8 cellular contexts compared by ENCODE assay signal in the genomic region with DNA sequence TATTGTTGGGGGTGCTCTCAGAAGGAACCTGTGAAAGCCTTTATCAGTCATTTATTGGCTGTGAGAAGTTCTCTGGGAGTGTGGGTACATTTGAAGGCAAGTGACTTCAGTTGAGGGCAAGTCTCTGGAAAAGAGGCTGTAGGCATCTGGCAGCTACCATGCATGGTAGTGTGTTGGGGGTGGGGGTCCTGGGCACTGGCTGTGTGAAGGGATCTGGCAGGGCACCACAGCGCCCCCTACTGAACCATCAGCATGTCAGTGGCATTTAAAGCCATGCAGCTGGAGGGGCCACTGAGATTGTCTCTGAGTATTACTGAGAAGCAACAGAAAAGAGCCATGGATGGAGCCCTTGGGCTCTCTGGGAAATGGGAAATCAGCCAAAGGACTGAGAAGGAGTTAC. TPM values are rescaled to one million over a fixed set of nuclear protein-coding genes. Genes with fewer than 3 reads are reported as not detected.
A peak's percentile ranks its signal among the peaks of the same experiment; 100 is the strongest.
DNase-seq lines count a peak whose midpoint lies in the region; ATAC-seq and TF ChIP-seq lines count a peak whose summit lies in the region.

No MANE protein-coding gene starts in this region.

- H2BK15ac ChIP-seq in H9 (ENCODE audit: low read depth, low read length) = no peak overlapping the region

- H3K18ac ChIP-seq in H9 (ENCODE audit: insufficient read length, low read depth, low read length) = no peak overlapping the region

- no peaks in the 10 kb centered on the region for H3K79me2 ChIP-seq in H9 (ENCODE audit: insufficient read depth, low read length)

- no peaks in the 10 kb centered on the region for H3K79me1 ChIP-seq in H9 (ENCODE audit: insufficient read depth, low read depth, low read length, poor library complexity, severe bottlenecking)

- no peak overlapping the region for H3K4me2 ChIP-seq in H9 (ENCODE audit: insufficient read depth, insufficient read length, low read length)

- no peak overlapping the region for H2BK120ac ChIP-seq in H9 (ENCODE audit: low read depth, low read length, poor library complexity, severe bottlenecking)

- H4K91ac ChIP-seq in H9 (ENCODE audit: insufficient read length, low read depth, low read length) = no peak overlapping the region

- H3K27ac ChIP-seq in H9 (ENCODE audit: insufficient read length, low read depth, low read length) = no peak overlapping the region
- H3K27ac ChIP-seq in iPS DF 6.9 (ENCODE audit: low read length) = no peak overlapping the region

- peaks cover 2% of the 10 kb centered on the region for H4K20me1 ChIP-seq in H9 (ENCODE audit: control insufficient read depth, insufficient read depth, insufficient read length)

- no peak overlapping the region for H3K14ac ChIP-seq in H9 (ENCODE audit: insufficient read depth, low read length)

- WGBS in H9 (ENCODE audit: extremely low coverage, insufficient read length, low lambda C conversion rate) = no CpG with 5 or more reads among the region's 1 CpG
- no CpG with 5 or more reads among the region's 1 CpG for WGBS in iPS DF 6.9 (ENCODE audit: insufficient coverage, insufficient read length)

- no peak overlapping the region for H4K5ac ChIP-seq in H9 (ENCODE audit: insufficient read length, low read depth, low read length)

- no peak overlapping the region for H4K8ac ChIP-seq in H9 (replicated peaks; ENCODE audit: insufficient read length, low read depth, low read length)

- no peak overlapping the region for H2BK20ac ChIP-seq in H9 (ENCODE audit: low read depth, low read length, poor library complexity, severe bottlenecking)

- H3K4me3 Mint-ChIP-seq in H9 = no peak overlapping the region

- no peak overlapping the region for H3K4me3 ChIP-seq in AG09309 (ENCODE audit: control insufficient read depth, low read depth, low read length)
- no peak overlapping the region for H3K4me3 ChIP-seq in iPS DF 6.9 (ENCODE audit: low read length)

- H3K36me3 ChIP-seq in iPS DF 6.9 (ENCODE audit: control insufficient read depth, insufficient read depth, low read length) = peaks cover 11% of the 10 kb centered on the region; the same call in 1 of the 2 replicates

- no peak overlapping the region for H2AK5ac ChIP-seq in H9 (ENCODE audit: insufficient read length, low read length)

- H3K4me1 Mint-ChIP-seq in H9 = peaks cover 5 to 7% of the 10 kb centered on the region in 2 experiments

- H3K27me3 ChIP-seq in H9 (ENCODE audit: insufficient read depth, low read length) (no peaks in the 10 kb centered on the region), iPS DF 6.9 (ENCODE audit: control insufficient read depth, insufficient read depth, low read length) (no peaks in the 10 kb centered on the region)

- ATAC-seq in HG02759 (IDR thresholded peaks at IDR 0.05; ENCODE audit: unreplicated experiment) (no peak), GM19467 (IDR thresholded peaks at IDR 0.05; ENCODE audit: unreplicated experiment) (no peak)

- H2BK12ac ChIP-seq in H9 (ENCODE audit: insufficient read length, low read depth, low read length) = no peak overlapping the region

- H3K56ac ChIP-seq in H9 (ENCODE audit: insufficient read length, low read depth, low read length) = no peak overlapping the region

- peak; percentile 27 for TF ChIP-seq CTCF in AG09309 (IDR thresholded peaks at IDR 0.05; ENCODE audit: control insufficient read depth, insufficient read depth, low read depth, low read length, missing control alignments)
- peak; percentile 89 for TF ChIP-seq CTCF in H9 (conservative IDR thresholded peaks at IDR 0.05)

- no peak overlapping the region for H3K23ac ChIP-seq in H9 (ENCODE audit: insufficient read length, low read depth, low read length)

- no peaks in the 10 kb centered on the region for H3K9me3 ChIP-seq in H9 (ENCODE audit: control insufficient read depth, low read depth, low read length)
- no peaks in the 10 kb centered on the region for H3K9me3 ChIP-seq in iPS DF 6.9 (ENCODE audit: control insufficient read depth, insufficient read depth, low read length)

- no peak overlapping the region for H2AFZ ChIP-seq in H9 (ENCODE audit: low read length)

- H3T11ph ChIP-seq in H9 (ENCODE audit: low read length) = no peak overlapping the region

- no peaks in the 10 kb centered on the region for H3K9me3 Mint-ChIP-seq in H9

- H3K4me1 ChIP-seq in H9 (ENCODE audit: insufficient read depth, low read length) (no peaks in the 10 kb centered on the region), iPS DF 6.9 (ENCODE audit: control insufficient read depth, insufficient read depth, low read length) (no peaks in the 10 kb centered on the region; the same call in 1 of the 2 replicates)

- H3K9ac ChIP-seq in H9 (ENCODE audit: extremely low read depth, insufficient read length, low read length) = no peak overlapping the region

- no peak overlapping the region for H3K4ac ChIP-seq in H9 (ENCODE audit: low read depth, low read length)

- DNase-seq in AG09309 (ENCODE audit: low read depth) (no peak), H9 (peak; percentile 79), iPS DF 6.9 (ENCODE audit: low read depth, low spot score) (peak; percentile 37), NCI-H2029 treated with DMSO at 0.1 percent for 48 hours (lab: John Stamatoyannopoulos, UW) (no peak), NCI-H510A (lab: John Stamatoyannopoulos, UW) (no peak)
- DNase-seq in activated CD4-positive, alpha-beta T cell treated with anti-CD3 and anti-CD28 coated beads, Interleukin-2, amount 50 U/mL, for 1 hour = peak; percentile 10

- no peaks in the 10 kb centered on the region for H3K23me2 ChIP-seq in H9 (ENCODE audit: insufficient read length, low read depth, low read length, poor library complexity, severe bottlenecking)

- no peak overlapping the region for H2BK5ac ChIP-seq in H9 (ENCODE audit: insufficient read length, low read length)

- H3K36me3 Mint-ChIP-seq in H9 (ENCODE audit: insufficient read depth in 1 of 3, low read depth in 3 of 3) = peaks cover 9 to 27% (median 16%) of the 10 kb centered on the region in 3 experiments; a peak in 6 of 7 replicates

- H3K27ac Mint-ChIP-seq in H9 = no peak overlapping the region

- H3K27me3 Mint-ChIP-seq in H9 (ENCODE audit: low read depth) = peaks cover 2% of the 10 kb centered on the region; the same call in 1 of the 2 replicates

RNA-seq across cellular contexts. Expression of a gene that starts 30.6 kb away (rescaled TPM):
- total RNA-seq in H9 (2021) = 159 and 166 TPM in 2 replicates

RNA-seq across cellular contexts. Expression of a gene that starts 47.5 kb away (rescaled TPM):
- total RNA-seq in H9 (2021) = 51.8 and 55.0 TPM in 2 replicates

RNA-seq across cellular contexts. Expression of a gene that starts 47.5 kb away (rescaled TPM):
- total RNA-seq in H9 (2021) = 6.6 and 7.7 TPM in 2 replicates

Comparison
In these comparisons a context has a peak if more than half of its experiments do, and no peak if none do; other contexts are left out.
1. DNase-seq: peak in H9 (single experiment), activated CD4-positive, alpha-beta T cell treated with anti-CD3 and anti-CD28 coated beads, Interleukin-2, amount 50 U/mL, for 1 hour (single experiment) and iPS DF 6.9 (single experiment); none in AG09309 (single experiment), NCI-H2029 treated with DMSO at 0.1 percent for 48 hours (single experiment) and NCI-H510A (single experiment).